ENCODE assay signal across 27 cellular contexts in the genomic region with DNA sequence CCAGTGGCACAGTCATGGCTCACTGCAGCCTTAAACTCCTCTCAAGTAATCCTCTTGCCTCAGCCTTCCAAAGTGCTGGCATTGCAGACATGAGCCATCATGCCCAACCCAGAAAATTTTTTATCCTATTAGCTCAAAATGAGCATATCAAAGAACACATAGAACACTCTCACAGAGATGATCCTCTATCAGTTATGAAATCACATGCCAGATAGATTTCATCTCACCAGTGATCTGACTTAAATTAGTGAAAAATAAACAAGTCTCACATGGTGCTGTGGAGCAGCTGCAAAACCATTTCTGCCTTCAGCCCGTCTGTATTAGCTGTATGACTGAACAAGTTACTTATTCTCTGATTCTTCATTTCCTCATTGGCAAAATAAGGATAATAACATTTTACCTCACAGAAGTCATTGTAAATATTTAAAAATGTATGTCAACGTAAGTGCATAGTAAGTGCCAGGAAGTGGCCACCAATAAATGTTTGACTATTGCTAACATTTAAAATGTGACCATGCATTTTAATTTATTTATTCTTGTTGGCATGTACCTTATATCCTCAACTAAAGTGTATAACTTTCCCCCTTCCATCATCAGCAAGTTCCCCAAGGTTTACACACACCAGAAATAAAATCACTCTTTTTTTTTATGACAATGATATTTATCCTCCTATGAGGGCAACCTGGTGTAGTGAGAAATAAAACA. TPM values are rescaled to one million over a fixed set of nuclear protein-coding genes. Genes with fewer than 3 reads are reported as not detected.
DNase-seq lines count a peak whose midpoint lies in the region; ATAC-seq and TF ChIP-seq lines count a peak whose summit lies in the region.
"Had no signal": no experiment of that assay in that cellular context is flagged by ENCODE, and none has a peak within 500 bp of the region (broad histone marks: within the 10 kb centered on the region; RNA-seq: fewer than 3 reads in every experiment).

No MANE protein-coding gene starts in this region.

- no peaks in the 10 kb centered on the region for H3K27me3 Mint-ChIP-seq in endothelial cell (ENCODE audit: unreplicated experiment)
- H3K27me3 Mint-ChIP-seq: activated naive CD4-positive, alpha-beta T cell treated with anti-CD3 and anti-CD28 coated beads, Interleukin-2, amount 50 U/mL, for 24 hours had no signal

- H3K4me1 Mint-ChIP-seq in endothelial cell (ENCODE audit: unreplicated experiment): peaks cover 11% of the 10 kb centered on the region
- no peaks in the 10 kb centered on the region for H3K4me1 Mint-ChIP-seq in stimulated activated effector memory CD8-positive, alpha-beta T cell treated with anti-CD3 and anti-CD28 coated beads, Interleukin-12 subunit alpha, Interleukin-12 subunit beta, amount 100 ng/mL, for 72 hours
- H3K4me1 Mint-ChIP-seq: nephron progenitor cell had no signal

- TF ChIP-seq CTCF in A673 (conservative IDR thresholded peaks at IDR 0.05; ENCODE audit: low read depth, low read length) (no peak), Loucy (conservative IDR thresholded peaks at IDR 0.05; ENCODE audit: low read length) (no peak), breast epithelium (IDR thresholded peaks at IDR 0.05) (no peak), stomach (IDR thresholded peaks at IDR 0.05) (no peak), endothelial cell (IDR thresholded peaks at IDR 0.05; ENCODE audit: unreplicated experiment) (no peak)

- TF ChIP-seq POLR2A in breast epithelium (IDR thresholded peaks at IDR 0.05) (no peak), stomach (IDR thresholded peaks at IDR 0.05) (no peak)

- no peaks in the 10 kb centered on the region for H3K79me2 ChIP-seq in Loucy (ENCODE audit: insufficient read depth, low read length)

- no peaks in the 10 kb centered on the region for H3F3A ChIP-seq in Loucy (ENCODE audit: low read depth)

- no TSS peak for BruUV-seq in A673 (replicated peaks; lab: Mats Ljungman, UMichigan)

- intact Hi-C loops in A673 (cut with micrococcal nuclease; ENCODE audit: unreplicated experiment) (no loop called here), breast epithelium (cut with DNase I; ENCODE audit: low total_unique reads) (no loop called here), stomach (cut with DNase I; ENCODE audit: low total_unique reads) (no loop called here)

- POLR2A ChIA-PET in A673 (lab: Charles Lee; ENCODE audit: low non-redundant PET): no interaction called here

- H3K9me2 ChIP-seq in Loucy (replicated peaks; ENCODE audit: low read depth, low read length): no peaks in the 10 kb centered on the region

- peak overlapping the region; percentile 63; the same call in 1 of the 2 replicates for H2AFZ ChIP-seq in Loucy (ENCODE audit: low read length)

- H3K9ac ChIP-seq in Loucy (ENCODE audit: low read depth, low read length, poor library complexity, severe bottlenecking): no peak overlapping the region
- H3K9ac ChIP-seq: BLaER1 had no signal

- no peak overlapping the region for H3K4me3 Mint-ChIP-seq in endothelial cell (ENCODE audit: unreplicated experiment)
- no peak overlapping the region for H3K4me3 Mint-ChIP-seq in stimulated activated effector memory CD8-positive, alpha-beta T cell treated with anti-CD3 and anti-CD28 coated beads, Interleukin-12 subunit alpha, Interleukin-12 subunit beta, amount 100 ng/mL, for 72 hours
- H3K4me3 Mint-ChIP-seq: activated naive CD4-positive, alpha-beta T cell treated with anti-CD3 and anti-CD28 coated beads, Interleukin-2, amount 50 U/mL, for 24 hours; nephron progenitor cell had no signal

- WGBS in stomach, 5 donors: 21 to 40% (median 24%) methylated on average over 2 of the region's 2 CpGs

- TF ChIP-seq EP300 in stomach (IDR thresholded peaks at IDR 0.05): no peak

- DNase-seq in A673 (ENCODE audit: low spot score) (peak; percentile 10), breast epithelium (ENCODE audit: low spot score in 2 of 2) (no peak), iris pigment epithelial cell (ENCODE audit: low read depth) (peak; percentile 47), stomach (no peak), endothelial cell (ENCODE audit: low spot score) (no peak)
- DNase-seq in stimulated activated effector memory CD8-positive, alpha-beta T cell treated with anti-CD3 and anti-CD28 coated beads, Interleukin-12 subunit alpha, Interleukin-12 subunit beta, amount 100 ng/mL, for 72 hours (ENCODE audit: low spot score in 2 of 2): no peak
- DNase-seq in activated CD4-positive, CD25-positive, alpha-beta regulatory T cell (lab: John Stamatoyannopoulos, UW): no peak
- DNase-seq: COR-L47; cortex of kidney; DMS79 treated with DMSO at 0.1 percent for 48 hours; GF-D8; NCI-H1436 treated with DMSO at 0.1 percent for 48 hours; nephron progenitor cell; NK-92 treated with Interleukin-12 subunit alpha and Interleukin-12 subunit beta, amount 100 ng/mL, for 24 hours; pancreas; retina; Right ventricle myocardium superior; stimulated activated CD4-positive, alpha-beta T cell treated with anti-CD3 and anti-CD28 coated beads, Interleukin-1b, Interleukin-23, amount 100 ng/mL, for 48 hours; upper lobe of left lung had no signal

- H3K27ac ChIP-seq in A673 (ENCODE audit: low read depth, low read length, poor library complexity, severe bottlenecking) (no peak overlapping the region), breast epithelium (peak overlapping the region; percentile 8 to 80), stomach (no peak overlapping the region)
- H3K27ac ChIP-seq: BLaER1, esophagus muscularis mucosa, pancreas, upper lobe of left lung had no signal

- H3K36me3 Mint-ChIP-seq in endothelial cell (ENCODE audit: low read depth, unreplicated experiment): no peaks in the 10 kb centered on the region
- peaks cover 67% of the 10 kb centered on the region for H3K36me3 Mint-ChIP-seq in stimulated activated effector memory CD8-positive, alpha-beta T cell treated with anti-CD3 and anti-CD28 coated beads, Interleukin-12 subunit alpha, Interleukin-12 subunit beta, amount 100 ng/mL, for 72 hours

- H3K27me3 ChIP-seq in A673 (replicated peaks; ENCODE audit: insufficient read depth, low read depth, low read length, poor library complexity): no peaks in the 10 kb centered on the region
- no peaks in the 10 kb centered on the region for H3K27me3 ChIP-seq in Loucy (ENCODE audit: insufficient read depth, low read length, poor library complexity, severe bottlenecking)
- H3K27me3 ChIP-seq in breast epithelium: no peaks in the 10 kb centered on the region
- H3K27me3 ChIP-seq in stomach: no peaks in the 10 kb centered on the region
- H3K27me3 ChIP-seq: BLaER1, esophagus muscularis mucosa, pancreas, upper lobe of left lung had no signal

- no peaks in the 10 kb centered on the region for H4K20me1 ChIP-seq in Loucy (ENCODE audit: insufficient read depth, low read length, poor library complexity, severe bottlenecking)
- H4K20me1 ChIP-seq: BLaER1 had no signal

- peaks cover 21% of the 10 kb centered on the region for H3K4me1 ChIP-seq in A673 (ENCODE audit: insufficient read depth, low read length, poor library complexity, severe bottlenecking)
- peaks cover 44% of the 10 kb centered on the region for H3K4me1 ChIP-seq in Loucy (ENCODE audit: insufficient read depth, low read length, poor library complexity, severe bottlenecking)
- H3K4me1 ChIP-seq in breast epithelium: no peaks in the 10 kb centered on the region
- peaks cover 0 to 13% (median 6%) of the 10 kb centered on the region in 4 donors for H3K4me1 ChIP-seq in stomach
- H3K4me1 ChIP-seq: BLaER1 had no signal

- peak overlapping the region; percentile 0 for H3K4me2 ChIP-seq in Loucy (ENCODE audit: low read depth, low read length, poor library complexity, severe bottlenecking)
- H3K4me2 ChIP-seq: BLaER1, smooth muscle cell had no signal

- ATAC-seq in stimulated activated effector memory CD8-positive, alpha-beta T cell treated with anti-CD3 and anti-CD28 coated beads, Interleukin-12 subunit alpha, Interleukin-12 subunit beta, amount 100 ng/mL, for 72 hours: no peak
- ATAC-seq: HCT116, K562, pancreas had no signal

- CTCF ChIA-PET in A673 (lab: Charles Lee): no interaction called here

- H3K9me3 ChIP-seq in A673 (ENCODE audit: low read depth, low read length, poor library complexity, severe bottlenecking) (no peaks in the 10 kb centered on the region), Loucy (ENCODE audit: insufficient read depth, low read depth, low read length) (no peaks in the 10 kb centered on the region), breast epithelium (no peaks in the 10 kb centered on the region), stomach (no peaks in the 10 kb centered on the region)
- H3K9me3 ChIP-seq: BLaER1, esophagus muscularis mucosa, pancreas, upper lobe of left lung had no signal

- H3K27ac Mint-ChIP-seq in endothelial cell (ENCODE audit: unreplicated experiment): no peak overlapping the region
- H3K27ac Mint-ChIP-seq in stimulated activated effector memory CD8-positive, alpha-beta T cell treated with anti-CD3 and anti-CD28 coated beads, Interleukin-12 subunit alpha, Interleukin-12 subunit beta, amount 100 ng/mL, for 72 hours: no peak overlapping the region
- H3K27ac Mint-ChIP-seq: activated T-helper 2 cell treated with anti-CD3 and anti-CD28 coated beads, Interferon-gamma antibody, Interleukin-2, Interleukin-4, amounts not matched to agents 10 μg/mL and 5 μg/mL and 100 μg/mL, durations not matched to agents 14 hours and 24 hours and 36 hours; nephron progenitor cell had no signal

- H3K4me3 ChIP-seq in A673 (ENCODE audit: low read depth, low read length, poor library complexity, severe bottlenecking): no peak overlapping the region
- no peak overlapping the region for H3K4me3 ChIP-seq in Loucy (ENCODE audit: low read length, poor library complexity, severe bottlenecking)
- no peak overlapping the region for H3K4me3 ChIP-seq in breast epithelium
- H3K4me3 ChIP-seq in stomach: no peak overlapping the region
- H3K4me3 ChIP-seq: BLaER1, esophagus muscularis mucosa, K562, pancreas, smooth muscle cell, upper lobe of left lung had no signal

- no peaks in the 10 kb centered on the region for H3K9me3 Mint-ChIP-seq in endothelial cell (ENCODE audit: unreplicated experiment)
- H3K9me3 Mint-ChIP-seq in stimulated activated effector memory CD8-positive, alpha-beta T cell treated with anti-CD3 and anti-CD28 coated beads, Interleukin-12 subunit alpha, Interleukin-12 subunit beta, amount 100 ng/mL, for 72 hours: no peaks in the 10 kb centered on the region
- H3K9me3 Mint-ChIP-seq: activated naive CD4-positive, alpha-beta T cell treated with anti-CD3 and anti-CD28 coated beads, Interleukin-2, amount 50 U/mL, for 24 hours; activated T-helper 2 cell treated with anti-CD3 and anti-CD28 coated beads, Interferon-gamma antibody, Interleukin-2, Interleukin-4, amounts not matched to agents 10 μg/mL and 5 μg/mL and 100 μg/mL, durations not matched to agents 14 hours and 24 hours and 36 hours; nephron progenitor cell had no signal

- no peaks in the 10 kb centered on the region for H3K36me3 ChIP-seq in A673 (ENCODE audit: insufficient read depth, low read length, poor library complexity, severe bottlenecking)
- H3K36me3 ChIP-seq in Loucy (ENCODE audit: insufficient read depth, low read length): no peaks in the 10 kb centered on the region
- no peaks in the 10 kb centered on the region for H3K36me3 ChIP-seq in breast epithelium
- no peaks in the 10 kb centered on the region for H3K36me3 ChIP-seq in stomach
- H3K36me3 ChIP-seq: BLaER1, pancreas, upper lobe of left lung had no signal

RNA-seq across cellular contexts. Expression of gene SLC19A2, which starts 29.0 kb away (rescaled TPM):
- total RNA-seq in A673 (2021): 9.9 TPM in 2 replicates
- 10 to 100 TPM; 34.7 to 71.8 (median 64.2) TPM for total RNA-seq in breast epithelium
- total RNA-seq in stomach: 10 to 100 TPM; 12.5 to 84.3 (median 20.4) TPM
- 10 to 100 TPM in 1 of 3 donors, 1 to 10 TPM in 2; 5.8 to 14.6 (median 6.6) TPM for polyA plus RNA-seq in stomach
- 6.1 TPM for total RNA-seq in endothelial cell (ENCODE audit: unreplicated experiment)

Comparison
In these comparisons a context has a peak if more than half of its experiments do, and no peak if none do; other contexts are left out.
1. DNase-seq: peak in A673 (single experiment) and iris pigment epithelial cell (single experiment); none in breast epithelium (0 of 2), stomach (single experiment), endothelial cell (single experiment), stimulated activated effector memory CD8-positive, alpha-beta T cell treated with anti-CD3 and anti-CD28 coated beads, Interleukin-12 subunit alpha, Interleukin-12 subunit beta, amount 100 ng/mL, for 72 hours (0 of 2) and activated CD4-positive, CD25-positive, alpha-beta regulatory T cell (0 of 4).
2. H3K27ac ChIP-seq: peak in breast epithelium (2 of 2); none in A673 (single experiment) and stomach (0 of 5).